Comparison of ENCODE assay signal across 9 cellular contexts in genomic region chr18:11380968-11381367, GRCh38.
"Had no signal": no experiment of that assay in that cellular context is flagged by ENCODE, and none has a peak within 500 bp of the region (broad histone marks: within the 10 kb centered on the region; RNA-seq: fewer than 3 reads in every experiment).

No MANE protein-coding gene starts in this region.

- ATAC-seq: HCT116, K562 had no signal

- H3K4me1 ChIP-seq: HAP-1 had no signal

- H3K36me3 ChIP-seq: HAP-1 had no signal

- H3K9me3 Mint-ChIP-seq: HFFc6 had no signal

- H3K27ac ChIP-seq: GM23248 had no signal

- H3K9me3 ChIP-seq: HAP-1 had no signal

- DNase-seq: GM23248, GOT3, H7, HFFc6, IMR-90 had no signal

- H3K9ac ChIP-seq: GM23248 had no signal

- H3K4me3 Mint-ChIP-seq: HFFc6 had no signal

- H3K27ac Mint-ChIP-seq: HFFc6 had no signal

- H2AFZ ChIP-seq: GM23248 had no signal

- H3K4me3 ChIP-seq: GM23248, HAP-1, K562 had no signal

- FAIRE-seq: HTR-8/SVneo, K562 had no signal
